ENCODE assay signal across 21 cellular contexts in genomic region chr1:154520333-154520732, GRCh38. TPM values are rescaled to one million over a fixed set of nuclear protein-coding genes. Genes with fewer than 3 reads are reported as not detected.
DNase-seq lines count a peak whose midpoint lies in the region; ATAC-seq and TF ChIP-seq lines count a peak whose summit lies in the region.
"Had no signal": no experiment of that assay in that cellular context is flagged by ENCODE, and none has a peak within 500 bp of the region (broad histone marks: within the 10 kb centered on the region; RNA-seq: fewer than 3 reads in every experiment).

No MANE protein-coding gene starts in this region.

- peaks cover 12 to 45% of the 10 kb centered on the region in 2 donors for H3K27me3 Mint-ChIP-seq in CD8-positive, alpha-beta memory T cell
- H3K27me3 Mint-ChIP-seq in mesothelial cell of epicardium (ENCODE audit: low read depth), result peaks cover 43% of the 10 kb centered on the region

- H3K4me1 ChIP-seq in right atrium auricular region, result peaks cover 0 to 18% of the 10 kb centered on the region in 2 donors
- peaks cover 20% of the 10 kb centered on the region for H3K4me1 ChIP-seq in testis
- no peaks in the 10 kb centered on the region for H3K4me1 ChIP-seq in CD8-positive, alpha-beta memory T cell (ENCODE audit: insufficient read depth, low read length)
- H3K4me1 ChIP-seq: A549 had no signal

- peak; percentile 82 for ATAC-seq in Right ventricle myocardium inferior
- ATAC-seq in esophagus mucosa, result peak; percentile 37
- peak; percentile 20 for ATAC-seq in left lobe of liver
- no peak for ATAC-seq in HG03139 (IDR thresholded peaks at IDR 0.05; ENCODE audit: unreplicated experiment)
- ATAC-seq: GM23338; naive thymus-derived CD4-positive, alpha-beta T cell; Panc1; SK-N-SH treated with all-trans-retinoic acid at 6 μM for 48 hours had no signal

- H3K9me3 ChIP-seq in right atrium auricular region, result no peaks in the 10 kb centered on the region
- H3K9me3 ChIP-seq in testis, result no peaks in the 10 kb centered on the region
- no peaks in the 10 kb centered on the region for H3K9me3 ChIP-seq in CD8-positive, alpha-beta memory T cell (ENCODE audit: low read length)
- H3K9me3 ChIP-seq: A549, thyroid gland had no signal

- TF ChIP-seq CTCF in right atrium auricular region (IDR thresholded peaks at IDR 0.05) (no peak), testis (IDR thresholded peaks at IDR 0.05) (no peak), mesothelial cell of epicardium (IDR thresholded peaks at IDR 0.05; ENCODE audit: unreplicated experiment) (no peak)

- H3K27me3 ChIP-seq in right atrium auricular region (no peaks in the 10 kb centered on the region), testis (no peaks in the 10 kb centered on the region)
- H3K27me3 ChIP-seq in CD8-positive, alpha-beta memory T cell (ENCODE audit: insufficient read depth, low read length, poor library complexity, severe bottlenecking), result peaks cover 7% of the 10 kb centered on the region
- H3K27me3 ChIP-seq: thyroid gland had no signal

- 30 to 58% methylated on average over 3 of the region's 3 CpGs for WGBS in testis, 2 donors

- H3K36me3 ChIP-seq in right atrium auricular region, result no peaks in the 10 kb centered on the region
- H3K36me3 ChIP-seq in testis (ENCODE audit: low read depth, missing control alignments), result no peaks in the 10 kb centered on the region
- no peaks in the 10 kb centered on the region for H3K36me3 ChIP-seq in CD8-positive, alpha-beta memory T cell (ENCODE audit: insufficient read depth, low read length)
- H3K36me3 ChIP-seq: thyroid gland had no signal

- H3K27ac ChIP-seq in right atrium auricular region (no peak overlapping the region), testis (peak overlapping the region in 1 of 2 donors; percentile 26)
- no peak overlapping the region for H3K27ac ChIP-seq in CD8-positive, alpha-beta memory T cell (ENCODE audit: low read depth, low read length)
- H3K27ac ChIP-seq: A549 had no signal

- DNase-seq in Right ventricle myocardium inferior (ENCODE audit: missing footprints) (no peak), right atrium auricular region (ENCODE audit: low spot score) (no peak), left lobe of liver (ENCODE audit: low spot score) (no peak), testis (peak; percentile 28), mesothelial cell of epicardium (ENCODE audit: low spot score in 2 of 2, unreplicated experiment in 2 of 2) (no peak)
- DNase-seq in CD8-positive, alpha-beta memory T cell, result no peak
- DNase-seq: CD4-positive, CD25-positive, alpha-beta regulatory T cell; central memory CD4-positive, alpha-beta T cell; endodermal cell; naive thymus-derived CD4-positive, alpha-beta T cell; NCI-H146; posterior cingulate gyrus; stimulated activated CD4-positive, alpha-beta T cell treated with anti-CD3 and anti-CD28 coated beads, Interleukin-12 subunit alpha, Interleukin-12 subunit beta, amount 100 ng/mL, for 4 hours; T1000 had no signal

- no peak overlapping the region for H3K4me3 Mint-ChIP-seq in CD8-positive, alpha-beta memory T cell
- H3K4me3 Mint-ChIP-seq in mesothelial cell of epicardium, result no peak overlapping the region
- H3K4me3 Mint-ChIP-seq: CD4-positive, CD25-positive, alpha-beta regulatory T cell; endodermal cell; GM23338; naive thymus-derived CD4-positive, alpha-beta T cell had no signal

- H3K4me3 ChIP-seq in right atrium auricular region, result no peak overlapping the region
- no peak overlapping the region for H3K4me3 ChIP-seq in testis
- no peak overlapping the region for H3K4me3 ChIP-seq in CD8-positive, alpha-beta memory T cell (ENCODE audit: low read length)
- H3K4me3 ChIP-seq: A549, GM23338, thyroid gland had no signal

- H3K36me3 Mint-ChIP-seq in CD8-positive, alpha-beta memory T cell, result no peaks in the 10 kb centered on the region
- no peaks in the 10 kb centered on the region for H3K36me3 Mint-ChIP-seq in mesothelial cell of epicardium
- H3K36me3 Mint-ChIP-seq: naive thymus-derived CD4-positive, alpha-beta T cell had no signal

- peaks cover 0 to 2% (median 0%) of the 10 kb centered on the region in 5 donors for H3K9me3 Mint-ChIP-seq in CD8-positive, alpha-beta memory T cell
- H3K9me3 Mint-ChIP-seq in mesothelial cell of epicardium, result peaks cover 4% of the 10 kb centered on the region
- H3K9me3 Mint-ChIP-seq: endodermal cell, GM23338 had no signal

- POLR2A ChIA-PET in CD8-positive, alpha-beta memory T cell (lab: Charles Lee), result no interaction called here

- intact Hi-C loops in Right ventricle myocardium inferior (cut with DNase I) (no loop called here), testis (cut with DNase I; ENCODE audit: low total_unique reads) (no loop called here)

- CTCF ChIA-PET in CD8-positive, alpha-beta memory T cell (lab: Charles Lee), result no interaction called here

- H3K27ac Mint-ChIP-seq in CD8-positive, alpha-beta memory T cell, result peak overlapping the region in 2 of 8 donors; percentile 17 to 52
- H3K27ac Mint-ChIP-seq in mesothelial cell of epicardium, result no peak overlapping the region
- H3K27ac Mint-ChIP-seq: CD4-positive, CD25-positive, alpha-beta regulatory T cell; endodermal cell; GM23338; naive thymus-derived CD4-positive, alpha-beta T cell had no signal

- no peak for TF ChIP-seq POLR2A in testis (IDR thresholded peaks at IDR 0.05)

- H3K4me1 Mint-ChIP-seq in CD8-positive, alpha-beta memory T cell, result no peaks in the 10 kb centered on the region
- H3K4me1 Mint-ChIP-seq in mesothelial cell of epicardium, result no peaks in the 10 kb centered on the region
- H3K4me1 Mint-ChIP-seq: CD4-positive, CD25-positive, alpha-beta regulatory T cell; endodermal cell; GM23338 had no signal

RNA-seq across cellular contexts. Expression of gene SHE, which starts 18.1 kb away (rescaled TPM):
- total RNA-seq in Right ventricle myocardium inferior, result 11.3 TPM
- 10 to 100 TPM; 10.8 to 19.9 TPM for total RNA-seq in right atrium auricular region
- total RNA-seq in esophagus mucosa, result 1.4 TPM
- 5.4 TPM for total RNA-seq in left lobe of liver
- total RNA-seq in testis, result 10 to 100 TPM; 53.7 to 57.9 TPM
- polyA plus RNA-seq in testis (ENCODE audit: insufficient read depth, low read depth, low replicate concordance), result 50.9 TPM
- total RNA-seq in CD8-positive, alpha-beta memory T cell, result not detected
- polyA plus RNA-seq in CD8-positive, alpha-beta memory T cell, result not detected
- total RNA-seq in mesothelial cell of epicardium, result 0.29 to 0.54 TPM (median 0.47 TPM) in 3 replicates
- total RNA-seq: CD4-positive, CD25-positive, alpha-beta regulatory T cell; naive thymus-derived CD4-positive, alpha-beta T cell had no signal
- polyA plus RNA-seq: CD4-positive, CD25-positive, alpha-beta regulatory T cell had no signal

RNA-seq across cellular contexts. Expression of gene TDRD10, which starts 18.3 kb away (rescaled TPM):
- 2.2 TPM for total RNA-seq in Right ventricle myocardium inferior
- 1 to 10 TPM in 1 of 2 donors, under 1 TPM in 1; 0.85 to 1.8 TPM for total RNA-seq in right atrium auricular region
- 0.44 TPM for total RNA-seq in esophagus mucosa
- 2.2 TPM for total RNA-seq in left lobe of liver
- total RNA-seq in testis, result 10 to 100 TPM; 50.9 to 60.3 TPM
- 123 TPM for polyA plus RNA-seq in testis (ENCODE audit: insufficient read depth, low read depth, low replicate concordance)
- total RNA-seq in CD8-positive, alpha-beta memory T cell, result not detected
- polyA plus RNA-seq in CD8-positive, alpha-beta memory T cell, result not detected
- 0.18 to 0.69 TPM (median 0.31 TPM) in 3 replicates for total RNA-seq in mesothelial cell of epicardium
- total RNA-seq: CD4-positive, CD25-positive, alpha-beta regulatory T cell; endodermal cell; GM23338 had no signal
- polyA plus RNA-seq: CD4-positive, CD25-positive, alpha-beta regulatory T cell; naive thymus-derived CD4-positive, alpha-beta T cell had no signal

RNA-seq across cellular contexts. Expression of gene UBE2Q1, which starts 38.1 kb away (rescaled TPM):
- 53.2 TPM for total RNA-seq in Right ventricle myocardium inferior
- 10 to 100 TPM; 18.5 to 26.3 TPM for total RNA-seq in right atrium auricular region
- 37.3 TPM for total RNA-seq in esophagus mucosa
- 35.4 TPM for total RNA-seq in left lobe of liver
- 10 to 100 TPM; 63.5 to 65.2 TPM for total RNA-seq in testis
- 128 TPM for polyA plus RNA-seq in testis (ENCODE audit: insufficient read depth, low read depth, low replicate concordance)
- total RNA-seq in CD8-positive, alpha-beta memory T cell, result 10 to 100 TPM; 83.8 to 97.8 TPM
- 16.2 TPM for polyA plus RNA-seq in CD8-positive, alpha-beta memory T cell
- total RNA-seq in mesothelial cell of epicardium, result 56.8 to 60.1 TPM (median 57.6 TPM) in 3 replicates

RNA-seq across cellular contexts. Expression of gene CHRNB2, which starts 47.2 kb away (rescaled TPM):
- total RNA-seq in Right ventricle myocardium inferior (not detected), right atrium auricular region (under 1 TPM in 1 of 2 donors, not detected in 1; 0.24 TPM), esophagus mucosa (0.20 TPM), left lobe of liver (0.10 TPM), testis (1 to 10 TPM; 1.2 to 1.3 TPM), mesothelial cell of epicardium (0.31 to 0.58 TPM (median 0.45 TPM) in 3 replicates)
- polyA plus RNA-seq in testis (ENCODE audit: insufficient read depth, low read depth, low replicate concordance), result 1.3 TPM
- not detected for total RNA-seq in CD8-positive, alpha-beta memory T cell
- polyA plus RNA-seq in CD8-positive, alpha-beta memory T cell, result 0.16 TPM
- total RNA-seq: CD4-positive, CD25-positive, alpha-beta regulatory T cell; naive thymus-derived CD4-positive, alpha-beta T cell had no signal
- polyA plus RNA-seq: CD4-positive, CD25-positive, alpha-beta regulatory T cell; naive thymus-derived CD4-positive, alpha-beta T cell had no signal

Comparison
In these comparisons a context has a peak if more than half of its experiments do, and no peak if none do; other contexts are left out.
1. RNA of gene TDRD10, which starts 18.3 kb away (total RNA-seq): 50.9 to 60.3 TPM in testis; 2.2 TPM in Right ventricle myocardium inferior (single experiment), 2.2 TPM in left lobe of liver (single experiment), 0.85 to 1.8 TPM in right atrium auricular region, 0.44 TPM in esophagus mucosa (single experiment), 0.18 to 0.69 TPM in mesothelial cell of epicardium and not detected in CD8-positive, alpha-beta memory T cell; every median in the first group is over 10 times any median in the second.